11 cellular contexts compared by ENCODE assay signal in the genomic region with DNA sequence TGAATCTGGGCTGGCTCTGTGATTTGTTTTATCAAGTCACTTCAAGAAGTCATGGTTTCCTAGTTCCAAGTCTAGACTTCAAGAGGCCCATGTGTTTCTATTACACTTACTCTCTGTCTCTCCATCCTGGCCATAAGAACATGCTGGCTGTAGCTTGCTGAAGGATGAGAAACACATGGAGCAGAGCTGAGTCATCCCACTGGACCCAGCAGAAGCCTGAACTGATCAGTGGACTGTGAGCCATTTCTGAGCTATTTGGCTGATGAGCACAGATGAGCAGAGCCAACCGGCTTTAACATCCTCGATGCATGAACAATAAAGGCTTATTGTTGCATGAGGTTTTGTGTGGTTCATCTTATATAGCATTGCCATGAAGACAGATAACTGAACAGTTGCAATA.
DNase-seq lines count a peak whose midpoint lies in the region; ATAC-seq and TF ChIP-seq lines count a peak whose summit lies in the region.
"Had no signal": no experiment of that assay in that cellular context is flagged by ENCODE, and none has a peak within 500 bp of the region (broad histone marks: within the 10 kb centered on the region; RNA-seq: fewer than 3 reads in every experiment).

No MANE protein-coding gene starts in this region.

- no peak overlapping the region for H3K4me2 ChIP-seq in mammary epithelial cell (ENCODE audit: insufficient read depth, low read depth, low read length)

- no peak for ATAC-seq in thoracic aorta (ENCODE audit: insufficient number of reproducible peaks, low FRiP score, low read depth)
- no peak for ATAC-seq in GM21786 (IDR thresholded peaks at IDR 0.05; ENCODE audit: unreplicated experiment)
- ATAC-seq: natural killer cell had no signal

- dilution Hi-C loops in mammary epithelial cell (cut with HindIII; ENCODE audit: low sequenced_read_pairs): no loop called here

- no peak overlapping the region for H3K4me3 ChIP-seq in mammary epithelial cell (replicated peaks in 1 of 3; ENCODE audit: insufficient read depth in 1 of 3, low read depth in 2 of 3, low read length in 3 of 3)
- H3K4me3 ChIP-seq in thoracic aorta: no peak overlapping the region

- in situ Hi-C loops in mammary epithelial cell (cut with MboI; ENCODE audit: low sequenced_read_pairs in 2 of 2): no loop called here

- DNase-seq in HFFc6: peak; percentile 98
- peak; percentile 97 for DNase-seq in mammary epithelial cell
- peak; percentile 12 for DNase-seq in inferior parietal cortex (ENCODE audit: extremely low spot score)
- peak; percentile 7 for DNase-seq in thoracic aorta (ENCODE audit: low spot score)
- DNase-seq in NCI-H2171 treated with DMSO at 0.1 percent for 48 hours (lab: John Stamatoyannopoulos, UW): no peak
- DNase-seq in NCI-H82 treated with DMSO at 0.1 percent for 48 hours (lab: John Stamatoyannopoulos, UW; ENCODE audit: unreplicated experiment): no peak
- no peak for DNase-seq in NCI-H146 (lab: John Stamatoyannopoulos, UW)
- DNase-seq: activated CD4-positive, CD25-positive, alpha-beta regulatory T cell; natural killer cell had no signal

- no peaks in the 10 kb centered on the region for H3K79me2 ChIP-seq in mammary epithelial cell (ENCODE audit: insufficient read depth, low read length)

- H3K4me1 Mint-ChIP-seq in HFFc6 (ENCODE audit: low read depth): peaks cover 73% of the 10 kb centered on the region
- H3K4me1 Mint-ChIP-seq: activated naive CD4-positive, alpha-beta T cell treated with anti-CD3 and anti-CD28 coated beads, Interleukin-2, amount 50 U/mL, for 24 hours; natural killer cell had no signal

- intact Hi-C loops in mammary epithelial cell (cut with micrococcal nuclease): no loop called here

- no peak overlapping the region for H3K9ac ChIP-seq in mammary epithelial cell (ENCODE audit: insufficient read depth, low read length)

- WGBS in mammary epithelial cell (ENCODE audit: low coverage, missing lambda C conversion rate): 0% methylated on average over 2 of the region's 2 CpGs

- H2AFZ ChIP-seq in mammary epithelial cell (ENCODE audit: low read depth, low read length): peak overlapping the region; percentile 36

- H3K27ac ChIP-seq in mammary epithelial cell (ENCODE audit: insufficient read depth, low read depth, low read length) (peak overlapping the region; percentile 100), thoracic aorta (no peak overlapping the region)

- no peaks in the 10 kb centered on the region for H3K9me3 Mint-ChIP-seq in HFFc6
- H3K9me3 Mint-ChIP-seq: activated naive CD4-positive, alpha-beta T cell treated with anti-CD3 and anti-CD28 coated beads, Interleukin-2, amount 50 U/mL, for 24 hours; natural killer cell had no signal

- H3K4me3 Mint-ChIP-seq in HFFc6: peak overlapping the region; percentile 84
- H3K4me3 Mint-ChIP-seq: activated naive CD4-positive, alpha-beta T cell treated with anti-CD3 and anti-CD28 coated beads, Interleukin-2, amount 50 U/mL, for 24 hours; natural killer cell had no signal

- CTCF ChIA-PET in mammary epithelial cell (lab: Charles Lee; ENCODE audit: low non-redundant PET): interaction anchor here (0.5 kb wide), 1 partner anchor 12 kb away, joined by 3 read pairs; no protein-coding TSS in a partner anchor

- no peaks in the 10 kb centered on the region for H3K9me3 ChIP-seq in mammary epithelial cell (replicated peaks; ENCODE audit: insufficient read depth, low read length)
- no peaks in the 10 kb centered on the region for H3K9me3 ChIP-seq in thoracic aorta

- H3K27me3 Mint-ChIP-seq in HFFc6 (ENCODE audit: insufficient read depth): no peaks in the 10 kb centered on the region; the same call in 1 of the 2 replicates

- H3K27me3 ChIP-seq in mammary epithelial cell (ENCODE audit: insufficient read depth, low read length): no peaks in the 10 kb centered on the region
- H3K27me3 ChIP-seq in thoracic aorta (replicated peaks; ENCODE audit: insufficient read depth): no peaks in the 10 kb centered on the region

- no TSS peak for BruUV-seq in mammary epithelial cell (replicated peaks; lab: Mats Ljungman, UMichigan)

- peak overlapping the region; percentile 100 for H3K27ac Mint-ChIP-seq in HFFc6
- H3K27ac Mint-ChIP-seq: activated naive CD4-positive, alpha-beta T cell treated with anti-CD3 and anti-CD28 coated beads, Interleukin-2, amount 50 U/mL, for 24 hours; natural killer cell had no signal

- H4K20me1 ChIP-seq in mammary epithelial cell (ENCODE audit: insufficient read depth, low read length): no peaks in the 10 kb centered on the region

- H3K36me3 Mint-ChIP-seq in HFFc6 (ENCODE audit: low read depth): peaks cover 8% of the 10 kb centered on the region
- H3K36me3 Mint-ChIP-seq: activated naive CD4-positive, alpha-beta T cell treated with anti-CD3 and anti-CD28 coated beads, Interleukin-2, amount 50 U/mL, for 24 hours; natural killer cell had no signal

- no peak for TF ChIP-seq CTCF in HFFc6 (IDR thresholded peaks at IDR 0.05)
- no peak for TF ChIP-seq CTCF in mammary epithelial cell (conservative IDR thresholded peaks at IDR 0.05 in 1 of 2, IDR thresholded peaks at IDR 0.05 in 1 of 2; ENCODE audit: extremely low read depth in 1 of 2, insufficient read depth in 1 of 2, low read depth in 1 of 2, low read length in 2 of 2)
- no peak for TF ChIP-seq CTCF in thoracic aorta (IDR thresholded peaks at IDR 0.05)

- H3K4me1 ChIP-seq in mammary epithelial cell (ENCODE audit: insufficient read depth, low read length) (peaks cover 52% of the 10 kb centered on the region), thoracic aorta (ENCODE audit: control insufficient read depth in 1 of 2, low read depth in 2 of 2) (peaks cover 0 to 2% of the 10 kb centered on the region in 2 donors)

- no peaks in the 10 kb centered on the region for H3K36me3 ChIP-seq in mammary epithelial cell (ENCODE audit: insufficient read depth, low read length)
- no peaks in the 10 kb centered on the region for H3K36me3 ChIP-seq in thoracic aorta

Comparison
In these comparisons a context has a peak if more than half of its experiments do, and no peak if none do; other contexts are left out.
1. DNase-seq: peak in HFFc6 (single experiment), mammary epithelial cell (single experiment), inferior parietal cortex (single experiment) and thoracic aorta (single experiment); none in NCI-H2171 treated with DMSO at 0.1 percent for 48 hours (single experiment), NCI-H82 treated with DMSO at 0.1 percent for 48 hours (single experiment) and NCI-H146 (single experiment).